In genomic region chr3:184308744-184309143, GRCh38 we compare ENCODE assay signal across 23 cellular contexts. TPM values are rescaled to one million over a fixed set of nuclear protein-coding genes. Genes with fewer than 3 reads are reported as not detected.
DNase-seq lines count a peak whose midpoint lies in the region; ATAC-seq and TF ChIP-seq lines count a peak whose summit lies in the region.
"Had no signal": no experiment of that assay in that cellular context is flagged by ENCODE, and none has a peak within 500 bp of the region (broad histone marks: within the 10 kb centered on the region; RNA-seq: fewer than 3 reads in every experiment).

No MANE protein-coding gene starts in this region.

- H3K4me3 Mint-ChIP-seq in endothelial cell (ENCODE audit: unreplicated experiment), result no peak overlapping the region
- H3K4me3 Mint-ChIP-seq: nephron had no signal

- peak overlapping the region; percentile 79 for H3K27ac Mint-ChIP-seq in endothelial cell (ENCODE audit: unreplicated experiment)
- H3K27ac Mint-ChIP-seq: nephron, progenitor cell of endocrine pancreas had no signal

- intact Hi-C loops in PC-3 (cut with micrococcal nuclease), result no loop called here

- POLR2A ChIA-PET in PC-3 (lab: Charles Lee; ENCODE audit: unreplicated experiment), result no interaction called here

- DNase-seq in DND-41 (no peak), PC-3 (no peak), endothelial cell (ENCODE audit: low spot score) (no peak), NCI-H2227 (lab: John Stamatoyannopoulos, UW; ENCODE audit: unreplicated experiment) (no peak), GM13977 (ENCODE audit: low spot score) (no peak)
- DNase-seq in stimulated activated CD4-positive, alpha-beta T cell treated with anti-CD3 and anti-CD28 coated beads, Interleukin-2, amount 100 ng/mL, for 24 hours, result no peak
- DNase-seq: activated CD4-positive, alpha-beta T cell treated with anti-CD3 and anti-CD28 coated beads, Interleukin-2, amount 50 U/mL, for 1 hour; activated naive CD4-positive, alpha-beta T cell; anterior cingulate cortex; effector CD4-positive, alpha-beta T cell; glutamatergic neuron; left colon; MV-4-11; NCI-H2029 treated with DMSO at 0.1 percent for 48 hours; stimulated activated CD4-positive, alpha-beta T cell treated with anti-CD3 and anti-CD28 coated beads, Interleukin-4, amount 100 ng/mL, for 1 hour; stomach; trophoblast cell had no signal

- peaks cover 6% of the 10 kb centered on the region for H3K27me3 Mint-ChIP-seq in endothelial cell (ENCODE audit: unreplicated experiment)
- H3K27me3 Mint-ChIP-seq: progenitor cell of endocrine pancreas had no signal

- H3K27ac ChIP-seq in DND-41 (ENCODE audit: low read length), result no peak overlapping the region
- no peak overlapping the region for H3K27ac ChIP-seq in PC-3 (ENCODE audit: low read length)
- H3K27ac ChIP-seq: skin epidermis, stomach had no signal

- CTCF ChIA-PET in PC-3 (lab: Charles Lee), result no interaction called here

- H3K79me2 ChIP-seq in DND-41 (ENCODE audit: insufficient read depth, low read length) (peaks cover 8% of the 10 kb centered on the region; the same call in 1 of the 2 replicates), PC-3 (ENCODE audit: low read length) (peaks cover 21% of the 10 kb centered on the region)

- H3K4me1 ChIP-seq in DND-41 (ENCODE audit: insufficient read depth, low read length), result peaks cover 3% of the 10 kb centered on the region
- H3K4me1 ChIP-seq in PC-3 (ENCODE audit: insufficient read depth, low read length), result peaks cover under 1% of the 10 kb centered on the region; the same call in 1 of the 2 replicates

- H3K27me3 ChIP-seq in DND-41 (ENCODE audit: insufficient read depth, low read length, poor library complexity) (no peaks in the 10 kb centered on the region), PC-3 (ENCODE audit: low read length) (no peaks in the 10 kb centered on the region)
- H3K27me3 ChIP-seq: stomach had no signal

- BruUV-seq in PC-3 (replicated peaks; lab: Mats Ljungman, UMichigan), result no TSS peak

- H3K9me2 ChIP-seq in PC-3 (replicated peaks; ENCODE audit: low read length), result no peaks in the 10 kb centered on the region

- in situ Hi-C loops in GM13977 (cut with MboI; ENCODE audit: low pct_unique_long_range_greater_than_20kb, low sequenced_read_pairs, unreplicated experiment), result no loop called here

- ATAC-seq in DND-41 (ENCODE audit: insufficient read depth, low read depth) (no peak), PC-3 (no peak)
- ATAC-seq: left colon had no signal

- H4K20me1 ChIP-seq in DND-41 (ENCODE audit: insufficient read depth, low read length), result peaks cover 20% of the 10 kb centered on the region; the same call in 1 of the 2 replicates
- peaks cover 33% of the 10 kb centered on the region for H4K20me1 ChIP-seq in PC-3 (ENCODE audit: low read length)

- H3K4me1 Mint-ChIP-seq in endothelial cell (ENCODE audit: unreplicated experiment), result peaks cover 14% of the 10 kb centered on the region
- H3K4me1 Mint-ChIP-seq: nephron had no signal

- peak; percentile 5 for TF ChIP-seq CTCF in DND-41 (IDR thresholded peaks at IDR 0.05; ENCODE audit: borderline replicate concordance, extremely low read depth, low read length, poor library complexity, severe bottlenecking)
- 0 out of 2 replicates have a peak, but pooled peaks have one; percentile 16 for TF ChIP-seq CTCF in PC-3 (conservative IDR thresholded peaks at IDR 0.05; ENCODE audit: low read depth, low read length)
- no peak for TF ChIP-seq CTCF in endothelial cell (IDR thresholded peaks at IDR 0.05; ENCODE audit: unreplicated experiment)
- no peak for TF ChIP-seq CTCF in GM13977 (IDR thresholded peaks at IDR 0.05; ENCODE audit: extremely low read depth, insufficient read depth, missing control alignments)

- H3K4me2 ChIP-seq in DND-41 (ENCODE audit: insufficient read depth, low read length) (no peak overlapping the region), PC-3 (ENCODE audit: low read length) (no peak overlapping the region)

- H3K4me3 ChIP-seq in DND-41 (ENCODE audit: low read depth in 1 of 2, low read length in 2 of 2) (no peak overlapping the region), PC-3 (ENCODE audit: low read length) (no peak overlapping the region)
- H3K4me3 ChIP-seq: skin epidermis, stomach had no signal

- H3K9ac ChIP-seq in DND-41 (ENCODE audit: low read depth, low read length), result no peak overlapping the region
- H3K9ac ChIP-seq in PC-3 (ENCODE audit: low read length), result no peak overlapping the region

- peaks cover 53% of the 10 kb centered on the region for H3K36me3 ChIP-seq in DND-41 (ENCODE audit: insufficient read depth, low read length)
- H3K36me3 ChIP-seq in PC-3 (ENCODE audit: low read depth, low read length), result peaks cover 49% of the 10 kb centered on the region

- H2AFZ ChIP-seq in DND-41 (ENCODE audit: low read depth, low read length), result no peak overlapping the region
- no peak overlapping the region for H2AFZ ChIP-seq in PC-3 (ENCODE audit: low read length)

- H3K9me3 ChIP-seq in DND-41 (ENCODE audit: insufficient read depth, low read length, severe bottlenecking), result no peaks in the 10 kb centered on the region
- H3K9me3 ChIP-seq in PC-3 (ENCODE audit: low read length), result no peaks in the 10 kb centered on the region
- H3K9me3 ChIP-seq: stomach had no signal

- H3K36me3 Mint-ChIP-seq in endothelial cell (ENCODE audit: low read depth, unreplicated experiment), result peaks cover 52% of the 10 kb centered on the region

- peaks cover 8% of the 10 kb centered on the region for H3F3A ChIP-seq in PC-3 (ENCODE audit: low read length, unreplicated experiment)

- no peaks in the 10 kb centered on the region for H3K9me3 Mint-ChIP-seq in endothelial cell (ENCODE audit: unreplicated experiment)
- H3K9me3 Mint-ChIP-seq: nephron had no signal

RNA-seq across cellular contexts. Expression of gene EIF4G1, which starts 5.7 kb away (rescaled TPM):
- 463 and 599 TPM in 2 replicates for total RNA-seq in PC-3 (2014; rRNA removed)
- 390 TPM for total RNA-seq in endothelial cell (ENCODE audit: unreplicated experiment)

RNA-seq across cellular contexts. Expression of gene PSMD2, which starts 9.7 kb away (rescaled TPM):
- total RNA-seq in PC-3 (2014; rRNA removed), result 1,057 and 1,393 TPM in 2 replicates
- total RNA-seq in endothelial cell (ENCODE audit: unreplicated experiment), result 292 TPM

RNA-seq across cellular contexts. Expression of gene FAM131A, which starts 28.7 kb away (rescaled TPM):
- total RNA-seq in PC-3 (2014; rRNA removed), result 21.9 and 24.2 TPM in 2 replicates
- 15.8 TPM for total RNA-seq in endothelial cell (ENCODE audit: unreplicated experiment)

RNA-seq across cellular contexts. Expression of gene ECE2, which starts 32.9 kb away (rescaled TPM):
- total RNA-seq in PC-3 (2014; rRNA removed), result not detected in 2 replicates
- total RNA-seq in endothelial cell (ENCODE audit: unreplicated experiment), result not detected
- total RNA-seq: fibroblast of lung, mesenteric fat pad, NCI-H460, progenitor cell of endocrine pancreas had no signal

RNA-seq across cellular contexts. Expression of gene CAMK2N2, which starts 47.4 kb away (rescaled TPM):
- total RNA-seq in PC-3 (2014; rRNA removed) (1.1 and 1.2 TPM in 2 replicates), endothelial cell (ENCODE audit: unreplicated experiment) (not detected)
- total RNA-seq: mesenteric fat pad, NCI-H460, stomach had no signal

Comparison
In these comparisons a context has a peak if more than half of its experiments do, and no peak if none do; other contexts are left out.
1. CTCF ChIP-seq: peak in DND-41 (single experiment) and PC-3 (single experiment); none in endothelial cell (single experiment) and GM13977 (single experiment).